In the genomic region with DNA sequence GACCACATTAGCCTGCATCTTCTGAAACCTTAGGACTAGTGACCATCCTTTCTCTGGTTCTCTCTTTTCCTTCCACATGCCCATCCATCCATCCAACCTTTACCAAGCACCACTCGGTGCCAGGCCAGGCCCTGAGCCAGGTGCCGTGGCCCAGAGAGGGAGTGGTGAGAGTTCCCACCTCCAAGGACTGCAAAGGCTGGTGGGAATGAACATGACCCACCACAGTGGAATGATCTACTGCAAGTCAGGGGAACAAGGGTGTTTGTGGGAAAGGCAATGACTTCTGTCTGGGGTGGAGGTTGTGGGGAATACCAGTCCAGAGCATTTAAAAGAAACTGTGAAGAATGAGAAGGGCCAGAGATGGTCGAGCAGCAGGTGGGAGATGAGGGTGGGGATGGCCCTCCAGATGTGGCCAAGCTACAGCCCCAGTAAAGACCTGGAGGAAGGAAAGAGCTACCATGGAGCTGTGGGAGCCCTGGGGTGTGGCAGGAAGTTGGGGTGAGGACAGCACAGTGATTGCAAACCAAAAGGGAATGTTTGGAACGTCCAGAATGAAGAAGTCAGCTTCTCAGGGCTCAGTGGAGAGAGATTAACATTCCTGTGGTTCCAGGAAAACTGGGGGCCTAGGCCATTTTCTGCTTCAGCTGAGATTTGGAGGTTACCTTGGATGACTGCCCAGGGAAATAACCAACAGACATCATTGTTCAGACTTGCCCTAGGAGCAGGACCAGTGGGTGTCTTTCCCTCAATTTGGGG, we compare ENCODE assay signal across 9 cellular contexts. TPM values are rescaled to one million over a fixed set of nuclear protein-coding genes. Genes with fewer than 3 reads are reported as not detected.
DNase-seq lines count a peak whose midpoint lies in the region; TF ChIP-seq lines count a peak whose summit lies in the region.
"Had no signal": no experiment of that assay in that cellular context is flagged by ENCODE, and none has a peak within 500 bp of the region (broad histone marks: within the 10 kb centered on the region; RNA-seq: fewer than 3 reads in every experiment).

No MANE protein-coding gene starts in this region.

- H4K20me1 ChIP-seq in osteoblast (ENCODE audit: insufficient read depth, low read length) = no peaks in the 10 kb centered on the region

- H3K27ac Mint-ChIP-seq in CD4-positive, alpha-beta memory T cell = peak overlapping the region in 4 of 7 donors; percentile 2 to 40 (median 24)

- H3K27me3 Mint-ChIP-seq in CD4-positive, alpha-beta memory T cell = no peaks in the 10 kb centered on the region

- intact Hi-C loops in CD4-positive, alpha-beta memory T cell (cut with micrococcal nuclease) = no loop called here
- intact Hi-C loops in tibial artery (cut with DNase I; ENCODE audit: low total_unique reads) = no loop called here

- H3K4me3 ChIP-seq in CD4-positive, alpha-beta memory T cell (ENCODE audit: low read length in 2 of 2) = no peak overlapping the region
- H3K4me3 ChIP-seq in osteoblast (ENCODE audit: insufficient read depth, low read length) (no peak overlapping the region), tibial artery (no peak overlapping the region)

- H3K4me2 ChIP-seq in osteoblast (ENCODE audit: insufficient read depth, low read length) = peak overlapping the region; percentile 59

- CTCF ChIA-PET in CD4-positive, alpha-beta memory T cell (lab: Charles Lee; ENCODE audit: partially characterized antibody) = interaction anchor here (0.9 to 1.2 kb wide), 2 partner anchors 13 to 322 kb away, joined by 3 read pairs; no protein-coding TSS in a partner anchor

- peaks cover 40 to 50% of the 10 kb centered on the region in 2 donors for H3K36me3 Mint-ChIP-seq in CD4-positive, alpha-beta memory T cell

- H3K4me1 Mint-ChIP-seq in CD4-positive, alpha-beta memory T cell = peaks cover 0 to 10% (median 3%) of the 10 kb centered on the region in 4 donors

- H2AFZ ChIP-seq in osteoblast (ENCODE audit: low read length) = peak overlapping the region; percentile 24

- H3K27ac ChIP-seq in CD4-positive, alpha-beta memory T cell (ENCODE audit: low read depth, low read length) = no peak overlapping the region
- peak overlapping the region; percentile 96 for H3K27ac ChIP-seq in osteoblast (ENCODE audit: low read depth, low read length)
- H3K27ac ChIP-seq in tibial artery = peak overlapping the region in 1 of 2 donors; percentile 25

- peaks cover 0 to 2% (median 0%) of the 10 kb centered on the region in 8 donors for H3K9me3 Mint-ChIP-seq in CD4-positive, alpha-beta memory T cell

- no peak overlapping the region for H3K4me3 Mint-ChIP-seq in CD4-positive, alpha-beta memory T cell

- H3K27me3 ChIP-seq in CD4-positive, alpha-beta memory T cell (ENCODE audit: insufficient read depth, low read length) = no peaks in the 10 kb centered on the region
- H3K27me3 ChIP-seq in osteoblast (ENCODE audit: insufficient read depth, low read length) (no peaks in the 10 kb centered on the region), tibial artery (no peaks in the 10 kb centered on the region)

- TF ChIP-seq CTCF in osteoblast (IDR thresholded peaks at IDR 0.05; ENCODE audit: extremely low read depth, low read depth, low read length) (no peak), tibial artery (IDR thresholded peaks at IDR 0.05) (no peak)

- POLR2A ChIA-PET in CD4-positive, alpha-beta memory T cell (lab: Charles Lee; ENCODE audit: partially characterized antibody) = no interaction called here

- peaks cover 19% of the 10 kb centered on the region for H3K79me2 ChIP-seq in osteoblast (ENCODE audit: insufficient read depth, low read length)

- no peaks in the 10 kb centered on the region for H3K9me3 ChIP-seq in CD4-positive, alpha-beta memory T cell (ENCODE audit: control insufficient read depth in 1 of 2, low read length in 2 of 2)
- H3K9me3 ChIP-seq in osteoblast (ENCODE audit: low read depth, low read length) (no peaks in the 10 kb centered on the region), tibial artery (no peaks in the 10 kb centered on the region)

- DNase-seq in CD4-positive, alpha-beta memory T cell = no peak
- peak; percentile 99 for DNase-seq in NCI-H226
- DNase-seq in dermis blood vessel endothelial cell = peak; percentile 67
- peak; percentile 98 for DNase-seq in osteoblast (ENCODE audit: insufficient read length, low spot score, missing footprints)
- DNase-seq in GM19240 (ENCODE audit: insufficient read length, low spot score) = no peak
- DNase-seq in tibial artery = no peak
- no peak for DNase-seq in GDM1 (lab: John Stamatoyannopoulos, UW)
- no peak for DNase-seq in NCI-H748 treated with DMSO at 0.1 percent for 48 hours (lab: John Stamatoyannopoulos, UW)
- DNase-seq: NCI-H1105 treated with DMSO at 0.1 percent for 48 hours had no signal

- H3K4me1 ChIP-seq in CD4-positive, alpha-beta memory T cell (ENCODE audit: insufficient read depth, low read length) = no peaks in the 10 kb centered on the region
- H3K4me1 ChIP-seq in osteoblast (ENCODE audit: insufficient read depth, low read length) = peaks cover 38% of the 10 kb centered on the region
- peaks cover 0 to 11% (median 4%) of the 10 kb centered on the region in 4 donors for H3K4me1 ChIP-seq in tibial artery

- H3K36me3 ChIP-seq in CD4-positive, alpha-beta memory T cell (ENCODE audit: insufficient read depth, low read length) = no peaks in the 10 kb centered on the region
- peaks cover 77% of the 10 kb centered on the region for H3K36me3 ChIP-seq in osteoblast (ENCODE audit: insufficient read depth, low read length)
- H3K36me3 ChIP-seq in tibial artery = peaks cover 4 to 52% (median 36%) of the 10 kb centered on the region in 3 donors

RNA-seq across cellular contexts. Expression of a gene that starts 30.6 kb away (rescaled TPM):
- total RNA-seq in CD4-positive, alpha-beta memory T cell = 1 to 10 TPM; 8.3 to 8.6 TPM
- 10 to 100 TPM in 1 of 2 donors, 1 to 10 TPM in 1; 4.4 to 11.9 TPM for polyA plus RNA-seq in CD4-positive, alpha-beta memory T cell
- total RNA-seq in dermis blood vessel endothelial cell (1.0 and 1.7 TPM in 2 replicates), osteoblast (0.29 and 0.72 TPM in 2 replicates)

RNA-seq across cellular contexts. Expression of a gene that starts 32.4 kb away (rescaled TPM):
- 10 to 100 TPM; 11.2 to 11.4 TPM for total RNA-seq in CD4-positive, alpha-beta memory T cell
- 10 to 100 TPM in 1 of 2 donors, 1 to 10 TPM in 1; 2.1 to 11.0 TPM for polyA plus RNA-seq in CD4-positive, alpha-beta memory T cell
- total RNA-seq in dermis blood vessel endothelial cell (4.0 and 4.8 TPM in 2 replicates), osteoblast (114 and 128 TPM in 2 replicates)

Comparison
In these comparisons a context has a peak if more than half of its experiments do, and no peak if none do; other contexts are left out.
1. DNase-seq: peak in NCI-H226 (single experiment), dermis blood vessel endothelial cell (single experiment) and osteoblast (single experiment); none in CD4-positive, alpha-beta memory T cell (0 of 5), GM19240 (single experiment), tibial artery (0 of 2), GDM1 (single experiment) and NCI-H748 treated with DMSO at 0.1 percent for 48 hours (single experiment).